In genomic region chr16:8935989-8936388, GRCh38 we compare ENCODE assay signal across 1 cellular context.
TF ChIP-seq lines count a peak whose summit lies in the region.

No MANE protein-coding gene starts in this region.

TF ChIP-seq in GM12878, 131 proteins besides CTCF, POLR2A, EP300 and RAD21 (continued from another document):
- peak; percentile 69; the same call in 1 of the 2 replicates for TF ChIP-seq TCF3 (IDR thresholded peaks at IDR 0.05; ENCODE audit: borderline replicate concordance, insufficient read depth, low read depth, low read length)
- no peak for TF ChIP-seq ETV6 (conservative IDR thresholded peaks at IDR 0.05 in 1 of 2, IDR thresholded peaks at IDR 0.05 in 1 of 2; ENCODE audit: borderline replicate concordance in 1 of 2, low read depth in 1 of 2)
- TF ChIP-seq NR2F1 (conservative IDR thresholded peaks at IDR 0.05), result 0 out of 2 replicates have a peak, but pooled peaks have one; percentile 23
- 0 out of 2 replicates have a peak, but pooled peaks have one; percentile 31 for TF ChIP-seq POLR2AphosphoS5 (IDR thresholded peaks at IDR 0.05; ENCODE audit: low read length)
